Comparison of ENCODE assay signal across 32 cellular contexts in the genomic region with DNA sequence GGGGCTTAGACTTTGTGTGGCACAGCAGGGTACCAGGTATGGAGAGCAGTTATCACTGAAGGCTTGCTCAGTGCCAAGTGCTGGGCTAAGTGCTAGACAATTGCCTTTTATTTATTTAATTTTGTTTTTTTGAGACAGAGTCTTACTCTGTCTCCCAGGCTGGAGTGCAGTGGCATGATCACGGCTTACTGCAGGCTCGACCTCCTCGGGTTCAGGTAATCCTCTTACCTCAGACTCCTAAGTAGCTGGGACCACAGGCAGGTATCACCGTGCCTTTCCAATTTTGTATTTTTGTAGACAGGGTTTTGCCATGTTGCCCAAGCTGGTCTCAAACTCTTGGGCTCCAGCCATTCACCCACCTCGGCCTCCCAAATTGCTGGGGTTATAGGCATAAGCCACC.
"Had no signal": no experiment of that assay in that cellular context is flagged by ENCODE, and none has a peak within 500 bp of the region (broad histone marks: within the 10 kb centered on the region; RNA-seq: fewer than 3 reads in every experiment).

No MANE protein-coding gene starts in this region.

- H3K27ac Mint-ChIP-seq: activated CD4-positive, alpha-beta memory T cell treated with anti-CD3 and anti-CD28 coated beads, Interleukin-2, amount 10 ng/mL, durations not matched to agents 7 days and 5 days; activated CD4-positive, alpha-beta T cell treated with anti-CD3 and anti-CD28 coated beads, Interleukin-2, amount 10 ng/mL, durations not matched to agents 7 days and 5 days; activated naive CD4-positive, alpha-beta T cell treated with anti-CD3 and anti-CD28 coated beads, Interleukin-2, amount 50 U/mL, for 24 hours; activated naive CD8-positive, alpha-beta T cell treated with anti-CD3 and anti-CD28 coated beads for 36 hours; activated naive CD8-positive, alpha-beta T cell treated with anti-CD3 and anti-CD28 coated beads, Interleukin-2, amount 50 U/mL, for 24 hours; activated T-helper 17 cell treated with anti-CD3 and anti-CD28 coated beads, Interleukin-2, amount 50 U/mL, for 72 hours; T-helper 17 cell; T-helper 2 cell treated with Interferon-gamma antibody and Interleukin-4, amounts not matched to agents 5 μg/mL and 100 μg/mL, for 36 hours; WTC11 had no signal

- H3K9me3 ChIP-seq: adrenal gland, body of pancreas, colonic mucosa had no signal

- H3K27ac ChIP-seq: adrenal gland, body of pancreas, breast epithelium, cardiac muscle cell, colonic mucosa, epithelial cell of prostate had no signal

- H3K36me3 ChIP-seq: adrenal gland, breast epithelium, cardiac muscle cell, colonic mucosa had no signal

- DNase-seq: activated CD4-positive, alpha-beta memory T cell treated with anti-CD3 and anti-CD28 coated beads, Interleukin-2, amount 10 ng/mL, durations not matched to agents 7 days and 5 days; activated CD4-positive, alpha-beta T cell treated with anti-CD3 and anti-CD28 coated beads for 1 hour; activated CD4-positive, alpha-beta T cell treated with anti-CD3 and anti-CD28 coated beads for 4 hours; activated CD4-positive, alpha-beta T cell treated with anti-CD3 and anti-CD28 coated beads, Interleukin-2, amount 10 ng/mL, durations not matched to agents 7 days and 5 days; activated CD4-positive, alpha-beta T cell treated with anti-CD3 and anti-CD28 coated beads, Interleukin-2, amount 50 U/mL, for 4 hours; activated CD8-positive, alpha-beta memory T cell treated with anti-CD3 and anti-CD28 coated beads for 24 hours; activated effector memory CD4-positive, alpha-beta T cell treated with Interleukin-2 at 50 U/mL for 16 hours; activated gamma-delta T cell treated with Interleukin-2 at 50 U/mL for 16 hours; activated naive CD4-positive, alpha-beta T cell treated with Interleukin-2 at 50 U/mL for 16 hours; activated naive CD8-positive, alpha-beta T cell treated with anti-CD3 and anti-CD28 coated beads for 36 hours; activated naive CD8-positive, alpha-beta T cell treated with anti-CD3 and anti-CD28 coated beads, Interleukin-2, amount 50 U/mL, for 24 hours; activated T-cell treated with anti-CD3 and anti-CD28 coated beads, Interleukin-2, amount 50 U/mL, for 4 hours; adrenal gland; amygdala; aorta; body of pancreas; central memory CD4-positive, alpha-beta T cell; cerebellar nuclear complex; colonic mucosa; effector CD8-positive, alpha-beta T cell; foreskin fibroblast; head of caudate nucleus; hippocampal formation; T-helper 17 cell; T1000 had no signal

- H3K9me3 Mint-ChIP-seq: activated CD4-positive, alpha-beta memory T cell treated with anti-CD3 and anti-CD28 coated beads, Interleukin-2, amount 10 ng/mL, durations not matched to agents 7 days and 5 days; activated naive CD4-positive, alpha-beta T cell treated with anti-CD3 and anti-CD28 coated beads, Interleukin-2, amount 50 U/mL, for 24 hours; activated naive CD8-positive, alpha-beta T cell treated with anti-CD3 and anti-CD28 coated beads, Interleukin-2, amount 50 U/mL, for 24 hours; activated T-helper 17 cell treated with anti-CD3 and anti-CD28 coated beads, Interleukin-2, amount 50 U/mL, for 72 hours had no signal

- H3K4me3 ChIP-seq: adrenal gland, body of pancreas, breast epithelium, cardiac muscle cell, colonic mucosa had no signal

- H3K4me3 Mint-ChIP-seq: activated CD4-positive, alpha-beta memory T cell treated with anti-CD3 and anti-CD28 coated beads, Interleukin-2, amount 10 ng/mL, durations not matched to agents 7 days and 5 days; activated CD4-positive, alpha-beta T cell treated with anti-CD3 and anti-CD28 coated beads, Interleukin-2, amount 10 ng/mL, durations not matched to agents 7 days and 5 days; activated naive CD4-positive, alpha-beta T cell treated with anti-CD3 and anti-CD28 coated beads, Interleukin-2, amount 50 U/mL, for 24 hours; activated naive CD8-positive, alpha-beta T cell treated with anti-CD3 and anti-CD28 coated beads for 36 hours; activated naive CD8-positive, alpha-beta T cell treated with anti-CD3 and anti-CD28 coated beads, Interleukin-2, amount 50 U/mL, for 24 hours; activated T-cell treated with anti-CD3 and anti-CD28 coated beads, Interleukin-2, amount 50 U/mL, for 4 hours; activated T-helper 17 cell treated with anti-CD3 and anti-CD28 coated beads, Interleukin-2, amount 50 U/mL, for 72 hours; T-helper 17 cell; T-helper 2 cell treated with Interferon-gamma antibody and Interleukin-4, amounts not matched to agents 5 μg/mL and 100 μg/mL, for 36 hours; WTC11 had no signal

- H3K27me3 Mint-ChIP-seq: activated CD4-positive, alpha-beta memory T cell treated with anti-CD3 and anti-CD28 coated beads, Interleukin-2, amount 10 ng/mL, durations not matched to agents 7 days and 5 days; activated CD4-positive, alpha-beta T cell treated with anti-CD3 and anti-CD28 coated beads, Interleukin-2, amount 10 ng/mL, durations not matched to agents 7 days and 5 days; activated naive CD4-positive, alpha-beta T cell treated with anti-CD3 and anti-CD28 coated beads, Interleukin-2, amount 50 U/mL, for 24 hours; activated naive CD8-positive, alpha-beta T cell treated with anti-CD3 and anti-CD28 coated beads, Interleukin-2, amount 50 U/mL, for 24 hours; activated T-helper 17 cell treated with anti-CD3 and anti-CD28 coated beads, Interleukin-2, amount 50 U/mL, for 72 hours; T-helper 17 cell had no signal

- H3K36me3 Mint-ChIP-seq: activated naive CD4-positive, alpha-beta T cell treated with anti-CD3 and anti-CD28 coated beads, Interleukin-2, amount 50 U/mL, for 24 hours; activated naive CD8-positive, alpha-beta T cell treated with anti-CD3 and anti-CD28 coated beads for 36 hours had no signal

- H3K27me3 ChIP-seq: adrenal gland, body of pancreas, breast epithelium, cardiac muscle cell, colonic mucosa had no signal

- H3K4me1 ChIP-seq: adrenal gland, breast epithelium, colonic mucosa had no signal

- H3K4me1 Mint-ChIP-seq: activated CD4-positive, alpha-beta memory T cell treated with anti-CD3 and anti-CD28 coated beads, Interleukin-2, amount 10 ng/mL, durations not matched to agents 7 days and 5 days; activated CD4-positive, alpha-beta T cell treated with anti-CD3 and anti-CD28 coated beads, Interleukin-2, amount 10 ng/mL, durations not matched to agents 7 days and 5 days; activated naive CD4-positive, alpha-beta T cell treated with anti-CD3 and anti-CD28 coated beads, Interleukin-2, amount 50 U/mL, for 24 hours; activated naive CD8-positive, alpha-beta T cell treated with anti-CD3 and anti-CD28 coated beads for 36 hours; activated naive CD8-positive, alpha-beta T cell treated with anti-CD3 and anti-CD28 coated beads, Interleukin-2, amount 50 U/mL, for 24 hours; activated T-helper 17 cell treated with anti-CD3 and anti-CD28 coated beads, Interleukin-2, amount 50 U/mL, for 72 hours; T-helper 17 cell had no signal

- ATAC-seq: activated naive CD8-positive, alpha-beta T cell treated with anti-CD3 and anti-CD28 coated beads, Interleukin-2, amount 50 U/mL, for 24 hours; activated T-cell treated with anti-CD3 and anti-CD28 coated beads, Interleukin-2, amount 50 U/mL, for 4 hours; activated T-helper 17 cell treated with anti-CD3 and anti-CD28 coated beads, Interleukin-2, amount 50 U/mL, for 72 hours; body of pancreas; T-helper 17 cell; WTC11 had no signal
